In the genomic region with DNA sequence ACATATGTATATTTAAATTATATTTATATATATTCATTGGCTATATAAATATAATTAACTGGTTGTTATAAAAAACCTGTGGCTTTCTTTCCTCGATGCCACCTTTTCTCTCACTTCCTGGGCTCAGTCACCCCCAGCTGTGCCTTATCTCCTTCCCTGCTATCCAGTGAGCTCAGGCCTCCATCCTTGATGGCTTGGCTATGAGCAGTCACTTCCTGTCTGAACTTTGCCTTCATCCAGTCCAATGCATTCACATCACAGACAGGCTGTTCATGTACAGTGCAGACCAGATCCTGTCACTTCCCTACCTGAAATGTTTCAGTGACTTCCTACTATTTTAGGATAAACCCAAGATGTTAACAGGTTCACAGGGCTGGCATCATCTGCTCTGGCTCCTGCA, we compare ENCODE assay signal across 25 cellular contexts.
DNase-seq lines count a peak whose midpoint lies in the region; ATAC-seq, FAIRE-seq and TF ChIP-seq lines count a peak whose summit lies in the region.
"Had no signal": no experiment of that assay in that cellular context is flagged by ENCODE, and none has a peak within 500 bp of the region (broad histone marks: within the 10 kb centered on the region; RNA-seq: fewer than 3 reads in every experiment).

No MANE protein-coding gene starts in this region.

- peak; percentile 39 for ATAC-seq in mucosa of descending colon
- no peak for ATAC-seq in GM19463 (IDR thresholded peaks at IDR 0.05; ENCODE audit: unreplicated experiment)
- no peak for ATAC-seq in GM19467 (IDR thresholded peaks at IDR 0.05; ENCODE audit: unreplicated experiment)
- ATAC-seq: HepG2, K562 had no signal

- intact Hi-C loops in mucosa of descending colon (cut with DNase I, micrococcal nuclease) = no loop called here

- H3K4me1 ChIP-seq in mucosa of descending colon (ENCODE audit: low read depth) = no peaks in the 10 kb centered on the region
- H3K4me1 ChIP-seq: HAP-1 had no signal

- in situ Hi-C loops in brain microvascular endothelial cell (cut with HindIII; ENCODE audit: low pct_ligation_motif_present, low sequenced_read_pairs) = no loop called here

- DNase-seq in NCI-H146 (lab: John Stamatoyannopoulos, UW) (peak; percentile 11), NCI-H146 treated with DMSO at 0.1 percent for 48 hours (lab: John Stamatoyannopoulos, UW; ENCODE audit: unreplicated experiment) (no peak), HTR-8/SVneo (ENCODE audit: insufficient read length, low spot score) (no peak), brain microvascular endothelial cell (peak; percentile 50), mucosa of descending colon (no peak), retina (no peak)
- DNase-seq: 8988T, DMS79, GM23248, MM.1S, NCI-H1048, NCI-H1417 treated with DMSO at 0.1 percent for 48 hours, NCI-H1930, NCI-H524, OCI-M1, Right ventricle myocardium superior had no signal

- peak; percentile 46 for FAIRE-seq in HTR-8/SVneo (lab: Jason Lieb, UNC)
- FAIRE-seq: D721Med, G401.6, GM12892, GM18507, HepG2, K562 had no signal

- H3K27me3 ChIP-seq in brain microvascular endothelial cell (replicated peaks) = no peaks in the 10 kb centered on the region

- no peaks in the 10 kb centered on the region for H3K36me3 ChIP-seq in brain microvascular endothelial cell (replicated peaks)
- no peaks in the 10 kb centered on the region for H3K36me3 ChIP-seq in mucosa of descending colon (ENCODE audit: low read depth)
- H3K36me3 ChIP-seq: HAP-1 had no signal

- TF ChIP-seq CTCF in brain microvascular endothelial cell (IDR thresholded peaks at IDR 0.05; ENCODE audit: low read depth, low read length, missing control alignments) (no peak), mucosa of descending colon (IDR thresholded peaks at IDR 0.05) (no peak)

- H3K4me3 ChIP-seq in brain microvascular endothelial cell (ENCODE audit: low read depth, low read length) = no peak overlapping the region
- no peak overlapping the region for H3K4me3 ChIP-seq in mucosa of descending colon
- H3K4me3 ChIP-seq: GM23248, HAP-1, K562 had no signal

- H3K27ac ChIP-seq in brain microvascular endothelial cell = no peak overlapping the region
- H3K27ac ChIP-seq: GM23248 had no signal

- no peaks in the 10 kb centered on the region for H3K9me3 ChIP-seq in mucosa of descending colon
- H3K9me3 ChIP-seq: HAP-1 had no signal

Comparison
In these comparisons a context has a peak if more than half of its experiments do, and no peak if none do; other contexts are left out.
1. DNase-seq: peak in NCI-H146 (single experiment) and brain microvascular endothelial cell (single experiment); none in NCI-H146 treated with DMSO at 0.1 percent for 48 hours (single experiment), HTR-8/SVneo (single experiment), mucosa of descending colon (0 of 3) and retina (single experiment).